Comparison of ENCODE assay signal across 1 cellular context in genomic region chr17:82449136-82449882, GRCh38.
TF ChIP-seq lines count a peak whose summit lies in the region.

No MANE protein-coding gene starts in this region.

TF ChIP-seq in IMR-90, 13 proteins besides CTCF, POLR2A, EP300 and RAD21 (continued from another document):
- TF ChIP-seq ELK1 (IDR thresholded peaks at IDR 0.05; ENCODE audit: borderline replicate concordance, low read depth, low read length): no peak
- TF ChIP-seq USF2 (IDR thresholded peaks at IDR 0.05; ENCODE audit: low read depth, low read length): no peak
- TF ChIP-seq NFE2L2 (IDR thresholded peaks at IDR 0.05; ENCODE audit: low read depth, low read length): no peak
- TF ChIP-seq RCOR1 (IDR thresholded peaks at IDR 0.05; ENCODE audit: insufficient replicate concordance, low read length): no peak
- no peak for TF ChIP-seq FOS (IDR thresholded peaks at IDR 0.05; ENCODE audit: low read depth, low read length)
- TF ChIP-seq BHLHE40 (IDR thresholded peaks at IDR 0.05; ENCODE audit: low read depth, low read length): no peak
- TF ChIP-seq RFX5 (IDR thresholded peaks at IDR 0.05; ENCODE audit: low read depth, low read length): no peak
